1 cellular context compared by ENCODE assay signal in the genomic region with DNA sequence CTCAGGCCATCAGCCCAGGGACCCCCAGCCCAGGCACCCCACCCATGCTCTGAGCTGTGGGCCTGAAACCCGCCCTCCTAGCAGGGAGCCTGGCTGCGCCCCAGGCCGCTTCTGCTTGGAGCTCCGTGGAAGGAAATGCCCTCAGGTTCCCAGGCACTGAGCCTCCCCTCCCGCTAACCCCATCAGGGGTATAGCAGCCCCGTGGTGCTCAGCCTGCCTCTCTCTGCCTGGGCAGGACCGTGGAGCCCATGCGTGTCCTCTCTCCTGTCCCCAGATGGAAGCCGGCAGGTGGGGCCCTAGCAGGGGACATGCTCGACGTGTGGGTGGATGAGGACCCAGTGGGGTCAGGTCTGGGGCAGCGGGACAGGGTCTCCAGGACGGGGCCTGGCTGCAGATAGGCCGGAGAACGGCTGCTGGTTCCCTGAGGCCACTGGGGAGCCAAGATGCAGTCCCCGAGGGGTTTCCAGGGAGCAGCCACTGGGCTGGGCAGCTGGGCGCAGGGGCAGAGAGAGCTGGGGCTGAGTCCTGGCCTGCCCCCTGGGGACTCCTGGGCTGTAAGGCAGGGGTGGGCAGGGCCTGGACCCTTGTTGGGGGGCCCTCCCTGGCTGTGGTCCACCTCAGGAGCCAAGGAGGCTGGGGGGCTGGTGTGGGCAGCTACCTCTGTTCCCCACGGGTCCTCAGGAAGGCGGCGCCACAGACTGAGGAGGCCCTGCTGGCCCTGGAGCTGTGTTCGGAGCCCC.
TF ChIP-seq lines count a peak whose summit lies in the region.

No MANE protein-coding gene starts in this region.

TF ChIP-seq in H1, 55 proteins besides CTCF, POLR2A, EP300 and RAD21 (continued from another document):
- TF ChIP-seq, protein P1, sequence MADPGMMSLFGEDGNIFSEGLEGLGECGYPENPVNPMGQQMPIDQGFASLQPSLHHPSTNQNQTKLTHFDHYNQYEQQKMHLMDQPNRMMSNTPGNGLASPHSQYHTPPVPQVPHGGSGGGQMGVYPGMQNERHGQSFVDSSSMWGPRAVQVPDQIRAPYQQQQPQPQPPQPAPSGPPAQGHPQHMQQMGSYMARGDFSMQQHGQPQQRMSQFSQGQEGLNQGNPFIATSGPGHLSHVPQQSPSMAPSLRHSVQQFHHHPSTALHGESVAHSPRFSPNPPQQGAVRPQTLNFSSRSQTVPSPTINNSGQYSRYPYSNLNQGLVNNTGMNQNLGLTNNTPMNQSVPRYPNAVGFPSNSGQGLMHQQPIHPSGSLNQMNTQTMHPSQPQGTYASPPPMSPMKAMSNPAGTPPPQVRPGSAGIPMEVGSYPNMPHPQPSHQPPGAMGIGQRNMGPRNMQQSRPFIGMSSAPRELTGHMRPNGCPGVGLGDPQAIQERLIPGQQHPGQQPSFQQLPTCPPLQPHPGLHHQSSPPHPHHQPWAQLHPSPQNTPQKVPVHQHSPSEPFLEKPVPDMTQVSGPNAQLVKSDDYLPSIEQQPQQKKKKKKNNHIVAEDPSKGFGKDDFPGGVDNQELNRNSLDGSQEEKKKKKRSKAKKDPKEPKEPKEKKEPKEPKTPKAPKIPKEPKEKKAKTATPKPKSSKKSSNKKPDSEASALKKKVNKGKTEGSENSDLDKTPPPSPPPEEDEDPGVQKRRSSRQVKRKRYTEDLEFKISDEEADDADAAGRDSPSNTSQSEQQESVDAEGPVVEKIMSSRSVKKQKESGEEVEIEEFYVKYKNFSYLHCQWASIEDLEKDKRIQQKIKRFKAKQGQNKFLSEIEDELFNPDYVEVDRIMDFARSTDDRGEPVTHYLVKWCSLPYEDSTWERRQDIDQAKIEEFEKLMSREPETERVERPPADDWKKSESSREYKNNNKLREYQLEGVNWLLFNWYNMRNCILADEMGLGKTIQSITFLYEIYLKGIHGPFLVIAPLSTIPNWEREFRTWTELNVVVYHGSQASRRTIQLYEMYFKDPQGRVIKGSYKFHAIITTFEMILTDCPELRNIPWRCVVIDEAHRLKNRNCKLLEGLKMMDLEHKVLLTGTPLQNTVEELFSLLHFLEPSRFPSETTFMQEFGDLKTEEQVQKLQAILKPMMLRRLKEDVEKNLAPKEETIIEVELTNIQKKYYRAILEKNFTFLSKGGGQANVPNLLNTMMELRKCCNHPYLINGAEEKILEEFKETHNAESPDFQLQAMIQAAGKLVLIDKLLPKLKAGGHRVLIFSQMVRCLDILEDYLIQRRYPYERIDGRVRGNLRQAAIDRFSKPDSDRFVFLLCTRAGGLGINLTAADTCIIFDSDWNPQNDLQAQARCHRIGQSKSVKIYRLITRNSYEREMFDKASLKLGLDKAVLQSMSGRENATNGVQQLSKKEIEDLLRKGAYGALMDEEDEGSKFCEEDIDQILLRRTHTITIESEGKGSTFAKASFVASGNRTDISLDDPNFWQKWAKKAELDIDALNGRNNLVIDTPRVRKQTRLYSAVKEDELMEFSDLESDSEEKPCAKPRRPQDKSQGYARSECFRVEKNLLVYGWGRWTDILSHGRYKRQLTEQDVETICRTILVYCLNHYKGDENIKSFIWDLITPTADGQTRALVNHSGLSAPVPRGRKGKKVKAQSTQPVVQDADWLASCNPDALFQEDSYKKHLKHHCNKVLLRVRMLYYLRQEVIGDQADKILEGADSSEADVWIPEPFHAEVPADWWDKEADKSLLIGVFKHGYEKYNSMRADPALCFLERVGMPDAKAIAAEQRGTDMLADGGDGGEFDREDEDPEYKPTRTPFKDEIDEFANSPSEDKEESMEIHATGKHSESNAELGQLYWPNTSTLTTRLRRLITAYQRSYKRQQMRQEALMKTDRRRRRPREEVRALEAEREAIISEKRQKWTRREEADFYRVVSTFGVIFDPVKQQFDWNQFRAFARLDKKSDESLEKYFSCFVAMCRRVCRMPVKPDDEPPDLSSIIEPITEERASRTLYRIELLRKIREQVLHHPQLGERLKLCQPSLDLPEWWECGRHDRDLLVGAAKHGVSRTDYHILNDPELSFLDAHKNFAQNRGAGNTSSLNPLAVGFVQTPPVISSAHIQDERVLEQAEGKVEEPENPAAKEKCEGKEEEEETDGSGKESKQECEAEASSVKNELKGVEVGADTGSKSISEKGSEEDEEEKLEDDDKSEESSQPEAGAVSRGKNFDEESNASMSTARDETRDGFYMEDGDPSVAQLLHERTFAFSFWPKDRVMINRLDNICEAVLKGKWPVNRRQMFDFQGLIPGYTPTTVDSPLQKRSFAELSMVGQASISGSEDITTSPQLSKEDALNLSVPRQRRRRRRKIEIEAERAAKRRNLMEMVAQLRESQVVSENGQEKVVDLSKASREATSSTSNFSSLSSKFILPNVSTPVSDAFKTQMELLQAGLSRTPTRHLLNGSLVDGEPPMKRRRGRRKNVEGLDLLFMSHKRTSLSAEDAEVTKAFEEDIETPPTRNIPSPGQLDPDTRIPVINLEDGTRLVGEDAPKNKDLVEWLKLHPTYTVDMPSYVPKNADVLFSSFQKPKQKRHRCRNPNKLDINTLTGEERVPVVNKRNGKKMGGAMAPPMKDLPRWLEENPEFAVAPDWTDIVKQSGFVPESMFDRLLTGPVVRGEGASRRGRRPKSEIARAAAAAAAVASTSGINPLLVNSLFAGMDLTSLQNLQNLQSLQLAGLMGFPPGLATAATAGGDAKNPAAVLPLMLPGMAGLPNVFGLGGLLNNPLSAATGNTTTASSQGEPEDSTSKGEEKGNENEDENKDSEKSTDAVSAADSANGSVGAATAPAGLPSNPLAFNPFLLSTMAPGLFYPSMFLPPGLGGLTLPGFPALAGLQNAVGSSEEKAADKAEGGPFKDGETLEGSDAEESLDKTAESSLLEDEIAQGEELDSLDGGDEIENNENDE (IDR thresholded peaks at IDR 0.05; ENCODE audit: insufficient replicate concordance, low read length) = no peak
- TF ChIP-seq CHD2 (IDR thresholded peaks at IDR 0.05; ENCODE audit: low read length) = no peak
- no peak for TF ChIP-seq GTF2F1 (IDR thresholded peaks at IDR 0.05; ENCODE audit: borderline replicate concordance, low read depth, low read length)
- TF ChIP-seq KDM4A (IDR thresholded peaks at IDR 0.05; ENCODE audit: low read depth, low read length, severe bottlenecking) = no peak
